17 cellular contexts compared by ENCODE assay signal in genomic region chr2:133241231-133241575, GRCh38.
DNase-seq lines count a peak whose midpoint lies in the region; ATAC-seq and TF ChIP-seq lines count a peak whose summit lies in the region.
"Had no signal": no experiment of that assay in that cellular context is flagged by ENCODE, and none has a peak within 500 bp of the region (broad histone marks: within the 10 kb centered on the region; RNA-seq: fewer than 3 reads in every experiment).

No MANE protein-coding gene starts in this region.

- no peaks in the 10 kb centered on the region for H3K36me3 ChIP-seq in osteoblast (ENCODE audit: insufficient read depth, low read length)
- H3K36me3 ChIP-seq: cardiac muscle cell had no signal

- no peak for ATAC-seq in HG03135 (IDR thresholded peaks at IDR 0.05; ENCODE audit: unreplicated experiment)

- TF ChIP-seq CTCF in AG04450 (IDR thresholded peaks at IDR 0.05; ENCODE audit: low read depth, low read length) (no peak), osteoblast (IDR thresholded peaks at IDR 0.05; ENCODE audit: extremely low read depth, low read depth, low read length) (no peak)

- DNase-seq in AG04450 (ENCODE audit: low read depth, low spot score) (peak; percentile 80), HS-5 (ENCODE audit: low read depth) (peak; percentile 20), dedifferentiated amniotic fluid mesenchymal stem cell (ENCODE audit: extremely low spot score) (peak; percentile 56), osteoblast (ENCODE audit: insufficient read length, low spot score, missing footprints) (peak; percentile 69), DMS153 treated with DMSO at 0.1 percent for 48 hours (lab: John Stamatoyannopoulos, UW; ENCODE audit: unreplicated experiment) (no peak)
- DNase-seq in stimulated activated CD4-positive, alpha-beta T cell treated with anti-CD3 and anti-CD28 coated beads, Interleukin-12 subunit alpha, Interleukin-12 subunit beta, amount 100 ng/mL, for 4 hours: no peak
- DNase-seq in effector CD8-positive, alpha-beta T cell (lab: John Stamatoyannopoulos, UW): no peak
- DNase-seq: activated CD4-positive, alpha-beta memory T cell treated with anti-CD3 and anti-CD28 coated beads for 36 hours; activated gamma-delta T cell; CD4-positive, alpha-beta memory T cell; GF-D8; NCI-H345; posterior cingulate gyrus; stimulated activated CD4-positive, alpha-beta T cell treated with anti-CD3 and anti-CD28 coated beads, Interleukin-2, amount 100 ng/mL, for 48 hours had no signal

- H4K20me1 ChIP-seq in osteoblast (ENCODE audit: insufficient read depth, low read length): no peaks in the 10 kb centered on the region

- peaks cover 10% of the 10 kb centered on the region for H3K4me1 ChIP-seq in osteoblast (ENCODE audit: insufficient read depth, low read length)

- H3K4me3 ChIP-seq in AG04450 (ENCODE audit: low read depth, low read length): peak overlapping the region; percentile 41
- H3K4me3 ChIP-seq in osteoblast (ENCODE audit: insufficient read depth, low read length): peak overlapping the region; percentile 68
- H3K4me3 ChIP-seq: cardiac muscle cell had no signal

- peak overlapping the region; percentile 79 for H3K27ac ChIP-seq in AG04450 (ENCODE audit: low read depth, low read length)
- peak overlapping the region; percentile 64 for H3K27ac ChIP-seq in osteoblast (ENCODE audit: low read depth, low read length)
- H3K27ac ChIP-seq: cardiac muscle cell, epithelial cell of prostate had no signal

- H3K9me3 ChIP-seq in AG04450 (ENCODE audit: control insufficient read depth, insufficient read depth, low read length) (no peaks in the 10 kb centered on the region), osteoblast (ENCODE audit: low read depth, low read length) (no peaks in the 10 kb centered on the region)

- CTCF ChIA-PET in AG04450 (lab: Charles Lee): interaction anchor here (0.7 to 1.0 kb wide), 2 partner anchors 14 to 603 kb away, joined by 3 read pairs; no protein-coding TSS in a partner anchor

- no peaks in the 10 kb centered on the region for H3K79me2 ChIP-seq in osteoblast (ENCODE audit: insufficient read depth, low read length)

- H3K4me2 ChIP-seq in osteoblast (ENCODE audit: insufficient read depth, low read length): peak overlapping the region; percentile 89

- H2AFZ ChIP-seq in osteoblast (ENCODE audit: low read length): peak overlapping the region; percentile 66

- H3K27me3 ChIP-seq in AG04450 (ENCODE audit: control insufficient read depth, insufficient read depth, low read length) (no peaks in the 10 kb centered on the region), osteoblast (ENCODE audit: insufficient read depth, low read length) (no peaks in the 10 kb centered on the region)
- H3K27me3 ChIP-seq: cardiac muscle cell had no signal

- POLR2A ChIA-PET in AG04450 (lab: Yijun Ruan, JAX): interaction anchor here (0.8 to 1.2 kb wide), 5 partner anchors 9 to 327 kb away, joined by 3 to 6 read pairs (median 4); partner anchors contain the start of gene NCKAP5

Comparison
In these comparisons a context has a peak if more than half of its experiments do, and no peak if none do; other contexts are left out.
1. DNase-seq: peak in AG04450 (single experiment), HS-5 (single experiment), dedifferentiated amniotic fluid mesenchymal stem cell (single experiment) and osteoblast (single experiment); none in stimulated activated CD4-positive, alpha-beta T cell treated with anti-CD3 and anti-CD28 coated beads, Interleukin-12 subunit alpha, Interleukin-12 subunit beta, amount 100 ng/mL, for 4 hours (single experiment), effector CD8-positive, alpha-beta T cell (single experiment) and DMS153 treated with DMSO at 0.1 percent for 48 hours (single experiment).